20 cellular contexts compared by ENCODE assay signal in genomic region chr1:97013904-97014303, GRCh38.
DNase-seq lines count a peak whose midpoint lies in the region; ATAC-seq and TF ChIP-seq lines count a peak whose summit lies in the region.
"Had no signal": no experiment of that assay in that cellular context is flagged by ENCODE, and none has a peak within 500 bp of the region (broad histone marks: within the 10 kb centered on the region; RNA-seq: fewer than 3 reads in every experiment).

No MANE protein-coding gene starts in this region.

- no peak overlapping the region for H2AFZ ChIP-seq in GM23248

- 39 to 55% methylated on average over 2 of the region's 2 CpGs for WGBS in GM23248 (ENCODE audit: low coverage in 1 of 2, low lambda C conversion rate in 2 of 2, missing lambda C conversion rate in 2 of 2), 2 experiments

- H3K27me3 ChIP-seq in GM23248 (replicated peaks; ENCODE audit: insufficient read depth) = no peaks in the 10 kb centered on the region
- H3K27me3 ChIP-seq: BLaER1 treated with 17β-estradiol and CSF1 and Interleukin-3, amounts not matched to agents 10 nM and 100 nM; left lung had no signal

- H4K20me1 ChIP-seq in GM23248 (ENCODE audit: insufficient read depth) = no peaks in the 10 kb centered on the region
- H4K20me1 ChIP-seq: BLaER1 treated with 17β-estradiol and CSF1 and Interleukin-3, amounts not matched to agents 10 nM and 100 nM had no signal

- no peaks in the 10 kb centered on the region; the same call in 1 of the 2 replicates for H3F3A ChIP-seq in GM23248 (ENCODE audit: insufficient read depth)

- H3K36me3 ChIP-seq in GM23248 (ENCODE audit: low read depth) = no peaks in the 10 kb centered on the region
- H3K36me3 ChIP-seq: BLaER1 treated with 17β-estradiol and CSF1 and Interleukin-3, amounts not matched to agents 10 nM and 100 nM; left lung; prostate gland had no signal

- no peaks in the 10 kb centered on the region for H3K9me2 ChIP-seq in GM23248 (ENCODE audit: insufficient read depth)

- no peaks in the 10 kb centered on the region for H3K9me3 ChIP-seq in GM23248 (ENCODE audit: low read depth)
- H3K9me3 ChIP-seq: BLaER1 treated with 17β-estradiol and CSF1 and Interleukin-3, amounts not matched to agents 10 nM and 100 nM; left lung; prostate gland had no signal

- H3K27ac ChIP-seq in GM23248 = no peak overlapping the region
- H3K27ac ChIP-seq: BLaER1 treated with 17β-estradiol and CSF1 and Interleukin-3, amounts not matched to agents 10 nM and 100 nM; left lung; prostate gland had no signal

- H3K9ac ChIP-seq in GM23248 = no peak overlapping the region
- H3K9ac ChIP-seq: BLaER1 treated with 17β-estradiol and CSF1 and Interleukin-3, amounts not matched to agents 10 nM and 100 nM had no signal

- H3K4me2 ChIP-seq in GM23248 (ENCODE audit: unreplicated experiment) = peak overlapping the region; percentile 44
- H3K4me2 ChIP-seq: BLaER1 treated with 17β-estradiol and CSF1 and Interleukin-3, amounts not matched to agents 10 nM and 100 nM had no signal

- in situ Hi-C loops in GM23248 (cut with MboI) = no loop called here

- H3K79me2 ChIP-seq in GM23248 (ENCODE audit: insufficient read depth) = no peaks in the 10 kb centered on the region

- TF ChIP-seq CTCF in fibroblast of pulmonary artery (IDR thresholded peaks at IDR 0.05; ENCODE audit: low read length, missing control alignments) = no peak

- peak; percentile 47 for DNase-seq in GM23248
- peak; percentile 79 for DNase-seq in fibroblast of pulmonary artery (ENCODE audit: low read depth)
- DNase-seq in skeletal muscle cell (ENCODE audit: low read depth) = peak; percentile 75
- no peak for DNase-seq in RKO (ENCODE audit: low spot score)
- DNase-seq in NCI-H146 treated with DMSO at 0.1 percent for 48 hours (lab: John Stamatoyannopoulos, UW; ENCODE audit: unreplicated experiment) = no peak
- DNase-seq: activated CD4-positive, alpha-beta memory T cell treated with anti-CD3 and anti-CD28 coated beads for 36 hours; activated naive CD8-positive, alpha-beta T cell treated with anti-CD3 and anti-CD28 coated beads, Interleukin-2, amount 50 U/mL, for 24 hours; activated T-cell treated with anti-CD3 and anti-CD28 coated beads, Interleukin-2, amount 50 U/mL, for 72 hours; DMS153; erythroblast; left lung; NCI-H146; NCI-H510A treated with DMSO at 0.1 percent for 48 hours; OCI-M1 had no signal

- peak; percentile 42 for ATAC-seq in SK-N-SH treated with all-trans-retinoic acid at 6 μM for 48 hours
- no peak for ATAC-seq in GM18520 (IDR thresholded peaks at IDR 0.05; ENCODE audit: unreplicated experiment)
- no peak for ATAC-seq in HG03025 (IDR thresholded peaks at IDR 0.05; ENCODE audit: low FRiP score, unreplicated experiment)
- ATAC-seq: activated naive CD8-positive, alpha-beta T cell treated with anti-CD3 and anti-CD28 coated beads, Interleukin-2, amount 50 U/mL, for 24 hours; activated T-cell treated with anti-CD3 and anti-CD28 coated beads, Interleukin-2, amount 50 U/mL, for 72 hours; left lung had no signal

- H3K4me1 ChIP-seq in GM23248 (ENCODE audit: insufficient read depth) = peaks cover 11% of the 10 kb centered on the region
- H3K4me1 ChIP-seq: BLaER1 treated with 17β-estradiol and CSF1 and Interleukin-3, amounts not matched to agents 10 nM and 100 nM; left lung; prostate gland had no signal

- H3K4me3 ChIP-seq in GM23248 (no peak overlapping the region), fibroblast of pulmonary artery (replicated peaks; ENCODE audit: low read depth, low read length) (no peak overlapping the region), skeletal muscle cell (ENCODE audit: low read depth, low read length) (no peak overlapping the region)
- H3K4me3 ChIP-seq: BLaER1 treated with 17β-estradiol and CSF1 and Interleukin-3, amounts not matched to agents 10 nM and 100 nM; coronary artery; left lung; prostate gland had no signal

TF ChIP-seq in SK-N-SH treated with all-trans-retinoic acid at 6 μM for 48 hours, 23 proteins besides CTCF, POLR2A, EP300 and RAD21:
- TF ChIP-seq ISL1 (CRISPR knock-in tag; IDR thresholded peaks at IDR 0.05) (peak; percentile 49; the same call in 1 of the 2 replicates), BACH2 (CRISPR knock-in tag; IDR thresholded peaks at IDR 0.05; ENCODE audit: borderline replicate concordance) (no peak)

Comparison
In these comparisons a context has a peak if more than half of its experiments do, and no peak if none do; other contexts are left out.
1. DNase-seq: peak in GM23248 (single experiment), fibroblast of pulmonary artery (single experiment) and skeletal muscle cell (single experiment); none in RKO (single experiment) and NCI-H146 treated with DMSO at 0.1 percent for 48 hours (single experiment).